In genomic region chr13:48155850-48156249, GRCh38 we compare ENCODE assay signal across 8 cellular contexts.
DNase-seq lines count a peak whose midpoint lies in the region; ATAC-seq and TF ChIP-seq lines count a peak whose summit lies in the region.

No MANE protein-coding gene starts in this region.

- no peak for TF ChIP-seq CTCF in DND-41 (IDR thresholded peaks at IDR 0.05; ENCODE audit: borderline replicate concordance, extremely low read depth, low read length, poor library complexity, severe bottlenecking)

- H3K9ac ChIP-seq in DND-41 (ENCODE audit: low read depth, low read length): peak overlapping the region; percentile 46

- H3K9me3 Mint-ChIP-seq in T-helper 2 cell treated with Interferon-gamma antibody and Interleukin-4, amounts not matched to agents 5 μg/mL and 100 μg/mL, for 36 hours: no peaks in the 10 kb centered on the region

- no peaks in the 10 kb centered on the region for H3K27me3 Mint-ChIP-seq in T-helper 2 cell treated with Interferon-gamma antibody and Interleukin-4, amounts not matched to agents 5 μg/mL and 100 μg/mL, for 36 hours (ENCODE audit: low read depth)

- H3K4me3 Mint-ChIP-seq in T-helper 2 cell treated with Interferon-gamma antibody and Interleukin-4, amounts not matched to agents 5 μg/mL and 100 μg/mL, for 36 hours: peak overlapping the region; percentile 9

- intact Hi-C loops in left ventricle myocardium superior (cut with micrococcal nuclease): no loop called here

- H4K20me1 ChIP-seq in DND-41 (ENCODE audit: insufficient read depth, low read length): no peaks in the 10 kb centered on the region

- peaks cover 1% of the 10 kb centered on the region for H3K36me3 Mint-ChIP-seq in T-helper 2 cell treated with Interferon-gamma antibody and Interleukin-4, amounts not matched to agents 5 μg/mL and 100 μg/mL, for 36 hours (ENCODE audit: low read depth)

- H3K27ac ChIP-seq in DND-41 (ENCODE audit: low read length): peak overlapping the region; percentile 87

- peaks cover 43% of the 10 kb centered on the region for H3K4me1 Mint-ChIP-seq in T-helper 2 cell treated with Interferon-gamma antibody and Interleukin-4, amounts not matched to agents 5 μg/mL and 100 μg/mL, for 36 hours (ENCODE audit: low read depth)

- DNase-seq in DND-41 (peak; percentile 25), left ventricle myocardium superior (no peak), cerebellar cortex (ENCODE audit: low spot score) (no peak), T1000 (lab: John Stamatoyannopoulos, UW) (no peak), islet precursor cell (no peak), NCI-H2227 treated with DMSO at 0.1 percent for 48 hours (lab: John Stamatoyannopoulos, UW) (no peak)
- peak; percentile 13 for DNase-seq in T-helper 2 cell treated with Interferon-gamma antibody and Interleukin-4, amounts not matched to agents 5 μg/mL and 100 μg/mL, for 36 hours (ENCODE audit: low spot score)

- H3K4me3 ChIP-seq in DND-41 (ENCODE audit: low read depth in 1 of 2, low read length in 2 of 2): peak overlapping the region in 1 of 2 experiments; percentile 39; a peak in 1 of 4 replicates

- no peaks in the 10 kb centered on the region for H3K36me3 ChIP-seq in DND-41 (ENCODE audit: insufficient read depth, low read length)

- no peaks in the 10 kb centered on the region for H3K27me3 ChIP-seq in DND-41 (ENCODE audit: insufficient read depth, low read length, poor library complexity)

- ATAC-seq in DND-41 (ENCODE audit: insufficient read depth, low read depth) (peak; percentile 70), HG03378 (IDR thresholded peaks at IDR 0.05; ENCODE audit: unreplicated experiment) (peak; percentile 54), left ventricle myocardium superior (peak; percentile 47)

- no peaks in the 10 kb centered on the region for H3K79me2 ChIP-seq in DND-41 (ENCODE audit: insufficient read depth, low read length)

- H3K9me3 ChIP-seq in DND-41 (ENCODE audit: insufficient read depth, low read length, severe bottlenecking): no peaks in the 10 kb centered on the region

- H2AFZ ChIP-seq in DND-41 (ENCODE audit: low read depth, low read length): peak overlapping the region; percentile 55

- peaks cover 53% of the 10 kb centered on the region for H3K4me1 ChIP-seq in DND-41 (ENCODE audit: insufficient read depth, low read length)

- peak overlapping the region; percentile 81 for H3K27ac Mint-ChIP-seq in T-helper 2 cell treated with Interferon-gamma antibody and Interleukin-4, amounts not matched to agents 5 μg/mL and 100 μg/mL, for 36 hours

- peak overlapping the region; percentile 56 for H3K4me2 ChIP-seq in DND-41 (ENCODE audit: insufficient read depth, low read length)

Comparison
In these comparisons a context has a peak if more than half of its experiments do, and no peak if none do; other contexts are left out.
1. DNase-seq: peak in DND-41 (single experiment) and T-helper 2 cell treated with Interferon-gamma antibody and Interleukin-4, amounts not matched to agents 5 μg/mL and 100 μg/mL, for 36 hours (single experiment); none in left ventricle myocardium superior (single experiment), cerebellar cortex (single experiment), T1000 (single experiment), islet precursor cell (single experiment) and NCI-H2227 treated with DMSO at 0.1 percent for 48 hours (single experiment).
2. Peak in every context shown above with its lines, with median percentiles within 50 percentile points of each other: ATAC-seq.